ENCODE assay signal across 1 cellular context in genomic region chr16:4350787-4351659, GRCh38.
A peak's percentile ranks its signal among the peaks of the same experiment; 100 is the strongest.
TF ChIP-seq lines count a peak whose summit lies in the region.

Gene PAM16 (minus strand): TSS chr16:4351321. CDS start chr16:4351234, 87 bp downstream.

TF ChIP-seq in HepG2, 621 proteins besides CTCF, POLR2A, EP300 and RAD21 (continued from another document and continues in another):
- peak; percentile 79 for TF ChIP-seq SAP130 (CRISPR knock-in tag; IDR thresholded peaks at IDR 0.05; ENCODE audit: low read depth)
- TF ChIP-seq ZNF614 (CRISPR knock-in tag; IDR thresholded peaks at IDR 0.05; ENCODE audit: borderline replicate concordance), result no peak
- no peak for TF ChIP-seq DPF2 (CRISPR knock-in tag; IDR thresholded peaks at IDR 0.05; ENCODE audit: borderline replicate concordance, low read depth)
- peak; percentile 60 for TF ChIP-seq HNRNPLL (IDR thresholded peaks at IDR 0.05; ENCODE audit: low read depth, low read length, poor library complexity, severe bottlenecking)
- no peak for TF ChIP-seq ZNF275 (CRISPR knock-in tag; IDR thresholded peaks at IDR 0.05; ENCODE audit: borderline replicate concordance)
- TF ChIP-seq CBX5 (CRISPR knock-in tag; IDR thresholded peaks at IDR 0.05; ENCODE audit: borderline replicate concordance), result no peak
- no peak for TF ChIP-seq PBX2 (CRISPR knock-in tag; IDR thresholded peaks at IDR 0.05)
- no peak for TF ChIP-seq ZNF510 (CRISPR knock-in tag; IDR thresholded peaks at IDR 0.05; ENCODE audit: low read depth)
- no peak for TF ChIP-seq ZNF577 (CRISPR knock-in tag; IDR thresholded peaks at IDR 0.05; ENCODE audit: borderline replicate concordance, low read depth)
- TF ChIP-seq ZNF136 (CRISPR knock-in tag; IDR thresholded peaks at IDR 0.05; ENCODE audit: low read depth), result no peak
- TF ChIP-seq ZNF383 (CRISPR knock-in tag; IDR thresholded peaks at IDR 0.05; ENCODE audit: borderline replicate concordance), result no peak
- no peak for TF ChIP-seq PCBP2 (optimal IDR thresholded peaks at IDR 0.05; ENCODE audit: low read depth, low read length, poor library complexity, severe bottlenecking)
- TF ChIP-seq ZNF512 (CRISPR knock-in tag; IDR thresholded peaks at IDR 0.05), result no peak
- TF ChIP-seq ZNF564 (CRISPR knock-in tag; IDR thresholded peaks at IDR 0.05), result no peak
- no peak for TF ChIP-seq ZNF382 (CRISPR knock-in tag; IDR thresholded peaks at IDR 0.05; ENCODE audit: borderline replicate concordance)
- TF ChIP-seq CCAR2 (optimal IDR thresholded peaks at IDR 0.05; ENCODE audit: low read depth, low read length), result no peak
- peak in 1 of 2 experiments; percentile 56; a peak in 1 of 4 replicates for TF ChIP-seq HMGXB4 (CRISPR knock-in tag; IDR thresholded peaks at IDR 0.05; ENCODE audit: borderline replicate concordance in 1 of 2, low read depth in 1 of 2)
- TF ChIP-seq WIZ (CRISPR knock-in tag; IDR thresholded peaks at IDR 0.05), result no peak
- no peak for TF ChIP-seq ZNF749 (CRISPR knock-in tag; IDR thresholded peaks at IDR 0.05; ENCODE audit: borderline replicate concordance)
- TF ChIP-seq ELF4 (CRISPR knock-in tag; IDR thresholded peaks at IDR 0.05; ENCODE audit: borderline replicate concordance), result no peak
- TF ChIP-seq SP140L (CRISPR knock-in tag; IDR thresholded peaks at IDR 0.05; ENCODE audit: borderline replicate concordance), result 0 out of 2 replicates have a peak, but pooled peaks have one; percentile 3
- TF ChIP-seq ZNF747 (CRISPR knock-in tag; IDR thresholded peaks at IDR 0.05; ENCODE audit: borderline replicate concordance), result no peak
- 0 out of 2 replicates have a peak, but pooled peaks have one; percentile 19 for TF ChIP-seq ZNF331 (CRISPR knock-in tag; IDR thresholded peaks at IDR 0.05)
- no peak for TF ChIP-seq ZNF468 (CRISPR knock-in tag; IDR thresholded peaks at IDR 0.05)
- no peak for TF ChIP-seq ZNF335 (CRISPR knock-in tag; IDR thresholded peaks at IDR 0.05)
- no peak for TF ChIP-seq LRRFIP1 (CRISPR knock-in tag; conservative IDR thresholded peaks at IDR 0.05)
- TF ChIP-seq HNRNPUL1 (IDR thresholded peaks at IDR 0.05; ENCODE audit: low read depth, low read length), result no peak
- peak; percentile 51; the same call in 1 of the 2 replicates for TF ChIP-seq ZNF337 (CRISPR knock-in tag; IDR thresholded peaks at IDR 0.05; ENCODE audit: borderline replicate concordance, low read depth)
- 0 out of 2 replicates have a peak, but pooled peaks have one; percentile 27 for TF ChIP-seq HNRNPL (IDR thresholded peaks at IDR 0.05; ENCODE audit: low read depth, low read length)
- no peak for TF ChIP-seq GPN1 (CRISPR knock-in tag; IDR thresholded peaks at IDR 0.05; ENCODE audit: borderline replicate concordance)
- TF ChIP-seq ZNF746 (CRISPR knock-in tag; IDR thresholded peaks at IDR 0.05), result no peak; the same call in 1 of the 2 replicates
- no peak for TF ChIP-seq TSC22D2 (CRISPR knock-in tag; IDR thresholded peaks at IDR 0.05; ENCODE audit: borderline replicate concordance)
- no peak for TF ChIP-seq BRCA1 (CRISPR knock-in tag; IDR thresholded peaks at IDR 0.05)
- TF ChIP-seq MAFK (conservative IDR thresholded peaks at IDR 0.05 in 1 of 2, IDR thresholded peaks at IDR 0.05 in 1 of 2; ENCODE audit: low read length in 2 of 2), result no peak
- no peak for TF ChIP-seq GMEB2 (CRISPR knock-in tag; IDR thresholded peaks at IDR 0.05; ENCODE audit: low read depth)
- no peak for TF ChIP-seq ZNF777 (CRISPR knock-in tag; IDR thresholded peaks at IDR 0.05)
- peak; percentile 50; the same call in 1 of the 2 replicates for TF ChIP-seq ISX (CRISPR knock-in tag; conservative IDR thresholded peaks at IDR 0.05)
- TF ChIP-seq ZNF841 (CRISPR knock-in tag; IDR thresholded peaks at IDR 0.05; ENCODE audit: borderline replicate concordance), result 0 out of 2 replicates have a peak, but pooled peaks have one; percentile 56
- TF ChIP-seq ZMYM4 (CRISPR knock-in tag; IDR thresholded peaks at IDR 0.05), result peak; percentile 48; the same call in 1 of the 2 replicates
- TF ChIP-seq DR1 (CRISPR knock-in tag; IDR thresholded peaks at IDR 0.05), result peak; percentile 33; the same call in 1 of the 2 replicates
- TF ChIP-seq ZNF274 (CRISPR knock-in tag; IDR thresholded peaks at IDR 0.05), result no peak
- no peak for TF ChIP-seq POLR2AphosphoS2 (IDR thresholded peaks at IDR 0.05; ENCODE audit: low read depth, low read length)
- no peak for TF ChIP-seq ATF5 (CRISPR knock-in tag; IDR thresholded peaks at IDR 0.05; ENCODE audit: low read depth)
- no peak for TF ChIP-seq DZIP1 (CRISPR knock-in tag; IDR thresholded peaks at IDR 0.05)
- no peak for TF ChIP-seq ZNF782 (CRISPR knock-in tag; IDR thresholded peaks at IDR 0.05; ENCODE audit: borderline replicate concordance)
- TF ChIP-seq ZNF235 (CRISPR knock-in tag; IDR thresholded peaks at IDR 0.05; ENCODE audit: borderline replicate concordance), result no peak
- no peak for TF ChIP-seq U2AF1 (optimal IDR thresholded peaks at IDR 0.05; ENCODE audit: low read depth, low read length)
- TF ChIP-seq ZNF3 (CRISPR knock-in tag; IDR thresholded peaks at IDR 0.05), result no peak
- TF ChIP-seq REPIN1 (CRISPR knock-in tag; IDR thresholded peaks at IDR 0.05; ENCODE audit: borderline replicate concordance, low read depth), result 0 out of 2 replicates have a peak, but pooled peaks have one; percentile 30
- peak; percentile 79 for TF ChIP-seq THAP11 (CRISPR knock-in tag; IDR thresholded peaks at IDR 0.05)
- peak; percentile 72; the same call in 1 of the 2 replicates for TF ChIP-seq SIN3A (IDR thresholded peaks at IDR 0.05; ENCODE audit: borderline replicate concordance, low read depth, low read length)
- TF ChIP-seq CC2D1A (CRISPR knock-in tag; IDR thresholded peaks at IDR 0.05), result no peak
- peak; percentile 79; the same call in 1 of the 2 replicates for TF ChIP-seq KDM2A (CRISPR knock-in tag; IDR thresholded peaks at IDR 0.05; ENCODE audit: borderline replicate concordance, low read depth)
- no peak for TF ChIP-seq ZNF281 (CRISPR knock-in tag; IDR thresholded peaks at IDR 0.05; ENCODE audit: borderline replicate concordance)
